19 cellular contexts compared by ENCODE assay signal in the genomic region with DNA sequence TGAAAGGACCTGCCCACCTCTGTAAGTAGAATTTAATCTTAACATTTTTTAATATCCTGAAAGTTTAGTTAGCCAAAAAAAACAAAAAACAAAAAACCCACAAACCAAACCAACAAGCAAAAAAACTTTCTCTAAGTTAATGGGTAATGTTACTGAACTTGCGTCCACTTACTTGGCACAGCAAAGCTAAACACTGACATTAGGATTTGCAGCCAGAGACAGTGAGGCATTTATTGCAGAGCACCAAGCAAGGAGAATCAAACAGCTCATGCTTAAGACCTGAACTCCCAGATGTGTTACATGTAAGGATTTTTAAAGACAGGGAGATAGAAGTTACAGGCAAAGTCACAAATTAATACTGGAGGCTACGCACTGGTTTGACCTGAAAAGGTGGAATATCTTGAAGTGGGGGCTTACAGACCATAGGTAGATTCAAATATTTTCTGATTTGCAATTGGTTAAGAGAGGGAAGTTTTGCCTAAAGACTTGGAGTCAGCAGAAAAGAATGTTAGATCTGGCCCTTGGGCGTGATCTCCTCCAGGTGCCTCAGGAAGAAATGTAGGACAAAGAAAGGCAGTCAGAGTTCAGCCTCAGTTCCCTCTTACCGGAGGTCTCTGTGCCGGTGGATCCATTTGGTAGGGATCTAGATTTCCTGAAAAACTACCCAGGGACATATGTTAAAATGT.
"Had no signal": no experiment of that assay in that cellular context is flagged by ENCODE, and none has a peak within 500 bp of the region (broad histone marks: within the 10 kb centered on the region; RNA-seq: fewer than 3 reads in every experiment).

No MANE protein-coding gene starts in this region.

- ATAC-seq: activated CD8-positive, alpha-beta T cell treated with anti-CD3 and anti-CD28 coated beads for 36 hours; activated T-cell treated with anti-CD3 and anti-CD28 coated beads, Interleukin-2, amount 50 U/mL, for 4 hours; gastroesophageal sphincter; heart right ventricle; natural killer cell; stimulated activated naive CD8-positive, alpha-beta T cell treated with anti-CD3 and anti-CD28 coated beads, Interleukin-15, amount 100 ng/mL, for 72 hours had no signal

- H3K4me1 ChIP-seq: suprapubic skin, upper lobe of left lung had no signal

- H3K36me3 ChIP-seq: brain microvascular endothelial cell, ovary, right lobe of liver, suprapubic skin, upper lobe of left lung had no signal

- H3K27ac ChIP-seq: brain microvascular endothelial cell, gastroesophageal sphincter, heart right ventricle, ovary, right lobe of liver, suprapubic skin, upper lobe of left lung had no signal

- H3K4me3 ChIP-seq: gastroesophageal sphincter, heart right ventricle, ovary, right lobe of liver, smooth muscle cell, suprapubic skin, upper lobe of left lung had no signal

- H3K27me3 ChIP-seq: brain microvascular endothelial cell, gastroesophageal sphincter, heart right ventricle, ovary, right lobe of liver, suprapubic skin, upper lobe of left lung had no signal

- H3K9me3 ChIP-seq: ovary, right lobe of liver, suprapubic skin, upper lobe of left lung had no signal

- H3K4me2 ChIP-seq: smooth muscle cell had no signal

- DNase-seq: activated CD4-positive, alpha-beta T cell treated with anti-CD3 and anti-CD28 coated beads, Interleukin-2, amount 10 ng/mL, durations not matched to agents 24 days and 14 days; activated CD8-positive, alpha-beta T cell treated with anti-CD3 and anti-CD28 coated beads for 36 hours; activated naive CD4-positive, alpha-beta T cell treated with anti-CD3 and anti-CD28 coated beads for 36 hours; activated T-cell treated with anti-CD3 and anti-CD28 coated beads, Interleukin-2, amount 50 U/mL, for 4 hours; anterior cingulate cortex; brain microvascular endothelial cell; effector CD8-positive, alpha-beta T cell; heart right ventricle; mesenchymal stem cell; natural killer cell; ovary; right lobe of liver; stimulated activated CD4-positive, alpha-beta T cell treated with anti-CD3 and anti-CD28 coated beads, Interleukin-4, amount 100 ng/mL, for 1 hour; stimulated activated naive CD8-positive, alpha-beta T cell treated with anti-CD3 and anti-CD28 coated beads, Interleukin-15, amount 100 ng/mL, for 72 hours; T1000; upper lobe of left lung had no signal
